Comparison of ENCODE assay signal across 16 cellular contexts in the genomic region with DNA sequence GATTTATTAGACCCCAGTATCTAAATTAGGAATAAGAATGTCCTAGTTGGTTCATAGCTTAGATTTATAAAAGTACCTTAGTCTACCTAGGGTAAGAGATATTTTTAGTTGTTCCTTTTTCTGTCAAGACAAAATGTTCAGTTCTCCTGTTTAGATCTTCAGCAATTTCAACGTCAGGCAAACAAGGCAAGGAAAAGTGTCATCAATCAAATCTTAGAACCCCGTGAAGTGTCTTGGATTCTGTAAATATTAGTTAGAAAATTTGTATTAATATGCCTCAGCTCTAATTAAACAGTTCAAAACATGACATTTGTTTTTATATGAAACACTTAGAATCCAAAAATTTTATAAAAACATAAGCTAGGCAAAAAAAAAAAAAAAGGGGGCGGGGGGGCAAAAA.
A peak's percentile ranks its signal among the peaks of the same experiment; 100 is the strongest.
DNase-seq lines count a peak whose midpoint lies in the region; ATAC-seq, FAIRE-seq and TF ChIP-seq lines count a peak whose summit lies in the region.
"Had no signal": no experiment of that assay in that cellular context is flagged by ENCODE, and none has a peak within 500 bp of the region (broad histone marks: within the 10 kb centered on the region; RNA-seq: fewer than 3 reads in every experiment).

No MANE protein-coding gene starts in this region.

- no peaks in the 10 kb centered on the region for H3K36me3 Mint-ChIP-seq in astrocyte (ENCODE audit: low read depth, unreplicated experiment)
- no peaks in the 10 kb centered on the region for H3K36me3 Mint-ChIP-seq in CD8-positive, alpha-beta memory T cell
- H3K36me3 Mint-ChIP-seq: IgD-negative memory B cell had no signal

- no peaks in the 10 kb centered on the region for H3F3A ChIP-seq in OCI-LY1 (ENCODE audit: insufficient read depth, low read length)

- no peak overlapping the region for H3K4me3 Mint-ChIP-seq in astrocyte (ENCODE audit: unreplicated experiment)
- H3K4me3 Mint-ChIP-seq in CD8-positive, alpha-beta memory T cell = no peak overlapping the region
- H3K4me3 Mint-ChIP-seq: IgD-negative memory B cell had no signal

- no peak for FAIRE-seq in astrocyte (lab: Jason Lieb, UNC)

- H3K27ac ChIP-seq in OCI-LY1 (ENCODE audit: low read depth, low read length, poor library complexity, severe bottlenecking) = no peak overlapping the region
- peak overlapping the region; percentile 46 for H3K27ac ChIP-seq in astrocyte (ENCODE audit: low read depth, low read length)
- H3K27ac ChIP-seq in gastroesophageal sphincter = peak overlapping the region; percentile 70 to 85 (median 76)
- no peak overlapping the region for H3K27ac ChIP-seq in CD8-positive, alpha-beta memory T cell (ENCODE audit: low read depth, low read length)

- POLR2A ChIA-PET in CD8-positive, alpha-beta memory T cell (lab: Charles Lee) = no interaction called here

- peak; percentile 94 for TF ChIP-seq EP300 in gastroesophageal sphincter (IDR thresholded peaks at IDR 0.05)

- H2AFZ ChIP-seq in OCI-LY1 (ENCODE audit: low read length) (peak overlapping the region; percentile 45; the same call in 1 of the 2 replicates), astrocyte (ENCODE audit: low read depth, low read length) (no peak overlapping the region)

- no peaks in the 10 kb centered on the region for H3K27me3 Mint-ChIP-seq in astrocyte (ENCODE audit: low read depth, unreplicated experiment)
- no peaks in the 10 kb centered on the region for H3K27me3 Mint-ChIP-seq in CD8-positive, alpha-beta memory T cell
- H3K27me3 Mint-ChIP-seq: IgD-negative memory B cell had no signal

- H3K4me2 ChIP-seq in OCI-LY1 (ENCODE audit: low read length) = no peak overlapping the region
- H3K4me2 ChIP-seq in astrocyte (ENCODE audit: low read length) = peak overlapping the region; percentile 71

- TF ChIP-seq CTCF in OCI-LY1 (IDR thresholded peaks at IDR 0.05; ENCODE audit: low read length) = no peak
- TF ChIP-seq CTCF in astrocyte (IDR thresholded peaks at IDR 0.05; ENCODE audit: insufficient read depth, low read depth, low read length) = no peak
- no peak for TF ChIP-seq CTCF in gastroesophageal sphincter (IDR thresholded peaks at IDR 0.05)
- TF ChIP-seq CTCF in BE2C (IDR thresholded peaks at IDR 0.05; ENCODE audit: low read depth, low read length) = no peak

- H3K4me1 ChIP-seq in OCI-LY1 (ENCODE audit: insufficient read depth, low read length, severe bottlenecking) (peaks cover 30% of the 10 kb centered on the region), astrocyte (ENCODE audit: insufficient read depth, low read length) (peaks cover 10% of the 10 kb centered on the region), gastroesophageal sphincter (peaks cover 0 to 17% (median 3%) of the 10 kb centered on the region in 3 donors), BE2C (peaks cover 3% of the 10 kb centered on the region)
- H3K4me1 ChIP-seq in CD8-positive, alpha-beta memory T cell (ENCODE audit: insufficient read depth, low read length) = no peaks in the 10 kb centered on the region

- H3K79me2 ChIP-seq in OCI-LY1 (ENCODE audit: insufficient read depth, low read length) (no peaks in the 10 kb centered on the region), astrocyte (ENCODE audit: insufficient read depth, low read length) (no peaks in the 10 kb centered on the region)

- CTCF ChIA-PET in CD8-positive, alpha-beta memory T cell (lab: Charles Lee) = no interaction called here

- ATAC-seq in gastroesophageal sphincter (peak; percentile 85), HG02981 (IDR thresholded peaks at IDR 0.05; ENCODE audit: unreplicated experiment) (no peak)
- ATAC-seq: SK-N-SH treated with all-trans-retinoic acid at 6 μM for 48 hours had no signal

- H3K27me3 ChIP-seq in OCI-LY1 (ENCODE audit: insufficient read depth, low read length) (no peaks in the 10 kb centered on the region), astrocyte (ENCODE audit: insufficient read depth, low read length) (no peaks in the 10 kb centered on the region), gastroesophageal sphincter (no peaks in the 10 kb centered on the region), BE2C (no peaks in the 10 kb centered on the region)
- no peaks in the 10 kb centered on the region for H3K27me3 ChIP-seq in CD8-positive, alpha-beta memory T cell (ENCODE audit: insufficient read depth, low read length, poor library complexity, severe bottlenecking)

- peak overlapping the region; percentile 63 for H3K27ac Mint-ChIP-seq in astrocyte (ENCODE audit: unreplicated experiment)
- H3K27ac Mint-ChIP-seq in CD8-positive, alpha-beta memory T cell = no peak overlapping the region
- H3K27ac Mint-ChIP-seq: IgD-negative memory B cell had no signal

- H3K9ac ChIP-seq in OCI-LY1 (ENCODE audit: low read length) (no peak overlapping the region), astrocyte (ENCODE audit: low read length) (no peak overlapping the region)

- H3K9me3 Mint-ChIP-seq in astrocyte (ENCODE audit: unreplicated experiment) = no peaks in the 10 kb centered on the region
- peaks cover 0 to 27% (median 6%) of the 10 kb centered on the region in 5 donors for H3K9me3 Mint-ChIP-seq in CD8-positive, alpha-beta memory T cell

- H3K9me2 ChIP-seq in OCI-LY1 (ENCODE audit: low read depth, low read length) = no peaks in the 10 kb centered on the region

- H3K4me1 Mint-ChIP-seq in astrocyte (ENCODE audit: low read depth, unreplicated experiment) = peaks cover 5% of the 10 kb centered on the region
- H3K4me1 Mint-ChIP-seq in CD8-positive, alpha-beta memory T cell = no peaks in the 10 kb centered on the region
- H3K4me1 Mint-ChIP-seq: IgD-negative memory B cell had no signal

- no peaks in the 10 kb centered on the region for H3K36me3 ChIP-seq in OCI-LY1 (ENCODE audit: insufficient read depth, low read length)
- H3K36me3 ChIP-seq in astrocyte (ENCODE audit: insufficient read depth, low read length) = no peaks in the 10 kb centered on the region
- H3K36me3 ChIP-seq in gastroesophageal sphincter = no peaks in the 10 kb centered on the region
- H3K36me3 ChIP-seq in CD8-positive, alpha-beta memory T cell (ENCODE audit: insufficient read depth, low read length) = no peaks in the 10 kb centered on the region
- H3K36me3 ChIP-seq in BE2C = no peaks in the 10 kb centered on the region

- H4K20me1 ChIP-seq in OCI-LY1 (ENCODE audit: insufficient read depth, low read length) (no peaks in the 10 kb centered on the region), astrocyte (ENCODE audit: insufficient read depth, low read length) (no peaks in the 10 kb centered on the region)

- H3K9me3 ChIP-seq in OCI-LY1 (ENCODE audit: low read length) (peaks cover 4% of the 10 kb centered on the region; the same call in 1 of the 2 replicates), astrocyte (ENCODE audit: insufficient read depth, low read depth, low read length) (no peaks in the 10 kb centered on the region), gastroesophageal sphincter (no peaks in the 10 kb centered on the region), BE2C (no peaks in the 10 kb centered on the region)
- H3K9me3 ChIP-seq in CD8-positive, alpha-beta memory T cell (ENCODE audit: low read length) = no peaks in the 10 kb centered on the region

- no peak for TF ChIP-seq POLR2A in gastroesophageal sphincter (IDR thresholded peaks at IDR 0.05)

- WGBS in gastroesophageal sphincter (ENCODE audit: low coverage in 1 of 2), 2 donors = 26 to 40% methylated on average over 3 of the region's 3 CpGs

- H3K4me3 ChIP-seq in OCI-LY1 (ENCODE audit: low read depth, low read length, poor library complexity, severe bottlenecking) (no peak overlapping the region), astrocyte (ENCODE audit: insufficient read depth, low read depth, low read length) (no peak overlapping the region), gastroesophageal sphincter (no peak overlapping the region), BE2C (ENCODE audit: low read depth, low read length) (no peak overlapping the region)
- H3K4me3 ChIP-seq in CD8-positive, alpha-beta memory T cell (ENCODE audit: low read length) = no peak overlapping the region

- DNase-seq in astrocyte (ENCODE audit: low read depth) (no peak), MV-4-11 (lab: John Stamatoyannopoulos, UW) (no peak), BE2C (no peak)
- no peak for DNase-seq in CD8-positive, alpha-beta memory T cell
- DNase-seq: GF-D8, H7, Karpas-422, NCI-H1417 treated with DMSO at 0.1 percent for 48 hours, NCI-H187, NCI-H446, NCI-H526 treated with DMSO at 0.1 percent for 48 hours had no signal

Comparison
In these comparisons a context has a peak if more than half of its experiments do, and no peak if none do; other contexts are left out.
1. H3K27ac ChIP-seq: peak in astrocyte (single experiment) and gastroesophageal sphincter (4 of 4); none in OCI-LY1 (single experiment) and CD8-positive, alpha-beta memory T cell (single experiment).